In the genomic region with DNA sequence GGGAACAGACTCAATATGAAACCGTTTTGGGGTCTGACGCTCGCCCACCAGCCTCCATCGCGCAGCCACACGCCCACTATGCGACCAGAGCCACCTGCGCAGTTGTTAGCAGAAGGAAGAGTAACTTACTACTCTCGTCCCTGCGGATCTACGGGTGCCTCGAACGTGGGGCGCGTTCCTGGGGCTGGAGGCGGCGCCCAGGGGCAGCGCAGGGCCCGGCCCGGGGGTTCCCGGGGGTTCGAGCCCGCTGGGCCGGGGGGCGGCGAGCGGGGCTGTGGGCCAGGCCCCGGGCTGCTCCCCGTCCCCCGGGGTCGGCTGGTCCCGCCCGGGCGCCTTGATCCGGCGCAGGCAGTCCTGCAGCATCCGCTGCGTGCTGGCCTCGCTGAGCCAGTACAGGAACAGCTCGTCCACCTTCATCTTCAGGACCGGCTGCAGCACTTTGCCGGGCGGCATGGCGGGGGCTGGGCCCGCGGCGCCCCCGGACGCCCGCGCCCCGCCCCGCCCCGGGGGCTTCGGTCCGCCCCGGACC, we compare ENCODE assay signal across 8 cellular contexts. TPM values are rescaled to one million over a fixed set of nuclear protein-coding genes. Genes with fewer than 3 reads are reported as not detected.
A peak's percentile ranks its signal among the peaks of the same experiment; 100 is the strongest.
DNase-seq lines count a peak whose midpoint lies in the region; ATAC-seq and TF ChIP-seq lines count a peak whose summit lies in the region.

No MANE protein-coding gene starts in this region.

- H3K27ac ChIP-seq in BLaER1, result peak overlapping the region; percentile 99
- peak overlapping the region; percentile 94 to 99 for H3K27ac ChIP-seq in ascending aorta
- H3K27ac ChIP-seq in lower lobe of right lung, result peak overlapping the region; percentile 97
- H3K27ac ChIP-seq in stomach, result peak overlapping the region; percentile 93 to 99 (median 98)

- peak overlapping the region; percentile 99 for H3K9ac ChIP-seq in BLaER1

- ATAC-seq in GM21447 (IDR thresholded peaks at IDR 0.05; ENCODE audit: unreplicated experiment) (peak; percentile 22), lower lobe of right lung (no peak)

- no peak for TF ChIP-seq POLR2A in stomach (IDR thresholded peaks at IDR 0.05)

- no peak for TF ChIP-seq CTCF in ascending aorta (IDR thresholded peaks at IDR 0.05)
- TF ChIP-seq CTCF in lower lobe of right lung (IDR thresholded peaks at IDR 0.05), result no peak
- no peak for TF ChIP-seq CTCF in stomach (IDR thresholded peaks at IDR 0.05)

- H3K27me3 ChIP-seq in BLaER1, result no peaks in the 10 kb centered on the region
- no peaks in the 10 kb centered on the region for H3K27me3 ChIP-seq in ascending aorta
- H3K27me3 ChIP-seq in lower lobe of right lung (ENCODE audit: low read depth), result no peaks in the 10 kb centered on the region
- no peaks in the 10 kb centered on the region for H3K27me3 ChIP-seq in stomach

- no peaks in the 10 kb centered on the region for H3K36me3 Mint-ChIP-seq in IgD-negative memory B cell

- H3K36me3 ChIP-seq in BLaER1 (peaks cover 8% of the 10 kb centered on the region; the same call in 1 of the 2 replicates), ascending aorta (no peaks in the 10 kb centered on the region), lower lobe of right lung (no peaks in the 10 kb centered on the region), stomach (no peaks in the 10 kb centered on the region)

- DNase-seq in ascending aorta (ENCODE audit: low spot score in 2 of 2), result no peak
- no peak for DNase-seq in lower lobe of right lung
- DNase-seq in stomach, result no peak
- DNase-seq in NCI-H524 treated with DMSO at 0.1 percent for 48 hours (lab: John Stamatoyannopoulos, UW), result no peak
- DNase-seq in COLO668 (lab: John Stamatoyannopoulos, UW; ENCODE audit: unreplicated experiment), result no peak

- intact Hi-C loops in ascending aorta (cut with DNase I), result loop anchor here (2.0 to 5.0 kb wide), 4 partner anchors 108 to 1206 kb away; a partner anchor contains a TSS
- intact Hi-C loops in lower lobe of right lung (cut with DNase I), result no loop called here
- intact Hi-C loops in stomach (cut with DNase I; ENCODE audit: low total_unique reads), result no loop called here

- peaks cover 5 to 14% (median 8%) of the 10 kb centered on the region in 3 donors for H3K4me1 Mint-ChIP-seq in IgD-negative memory B cell

- H3K9me3 Mint-ChIP-seq in IgD-negative memory B cell, result no peaks in the 10 kb centered on the region

- peak overlapping the region; percentile 93 for H3K4me2 ChIP-seq in BLaER1

- H3K4me3 ChIP-seq in BLaER1 (peak overlapping the region; percentile 87), ascending aorta (peak overlapping the region; percentile 72 to 92), lower lobe of right lung (peak overlapping the region; percentile 66), stomach (peak overlapping the region; percentile 77 to 87 (median 83))

- 0 to 1% (median 1%) methylated on average over 19 to 57 of the region's 57 CpGs for WGBS in stomach, 5 donors

- H3K4me3 Mint-ChIP-seq in IgD-negative memory B cell, result peak overlapping the region; percentile 33 to 72 (median 51)

- no peak for TF ChIP-seq EP300 in stomach (IDR thresholded peaks at IDR 0.05)

- peak overlapping the region in 2 of 3 donors; percentile 92 to 95 for H3K27ac Mint-ChIP-seq in IgD-negative memory B cell

- peaks cover 25% of the 10 kb centered on the region for H3K4me1 ChIP-seq in BLaER1
- peaks cover 0 to 5% of the 10 kb centered on the region in 2 donors for H3K4me1 ChIP-seq in ascending aorta
- peaks cover 7% of the 10 kb centered on the region for H3K4me1 ChIP-seq in lower lobe of right lung
- peaks cover 9 to 17% (median 14%) of the 10 kb centered on the region in 4 donors for H3K4me1 ChIP-seq in stomach

- H3K9me3 ChIP-seq in BLaER1, result no peaks in the 10 kb centered on the region
- no peaks in the 10 kb centered on the region for H3K9me3 ChIP-seq in ascending aorta
- H3K9me3 ChIP-seq in lower lobe of right lung, result no peaks in the 10 kb centered on the region
- H3K9me3 ChIP-seq in stomach, result no peaks in the 10 kb centered on the region

- H3K27me3 Mint-ChIP-seq in IgD-negative memory B cell, result no peaks in the 10 kb centered on the region

- 0 out of 2 replicates have a peak, but pooled peaks cover 8% of the 10 kb centered on the region for H4K20me1 ChIP-seq in BLaER1

RNA-seq across cellular contexts. Expression of a gene that starts 0.4 kb away (rescaled TPM):
- polyA plus RNA-seq in IgD-negative memory B cell, result 9.2 TPM
- total RNA-seq in ascending aorta, result 43.4 TPM
- total RNA-seq in lower lobe of right lung, result 11.2 TPM
- 10 to 100 TPM in 3 of 5 donors, 1 to 10 TPM in 2; 5.3 to 31.7 (median 15.8) TPM for total RNA-seq in stomach
- polyA plus RNA-seq in stomach, result 10 to 100 TPM; 10.5 to 30.2 (median 14.3) TPM
